Comparison of ENCODE assay signal across 27 cellular contexts in genomic region chr5:92805446-92805845, GRCh38.
"Had no signal": no experiment of that assay in that cellular context is flagged by ENCODE, and none has a peak within 500 bp of the region (broad histone marks: within the 10 kb centered on the region; RNA-seq: fewer than 3 reads in every experiment).

No MANE protein-coding gene starts in this region.

- H3K9me3 ChIP-seq: colonic mucosa, esophagus squamous epithelium, gastrocnemius medialis, heart right ventricle, left lung, lower lobe of right lung, mucosa of descending colon had no signal

- H3K4me3 ChIP-seq: colonic mucosa, esophagus squamous epithelium, gastrocnemius medialis, heart right ventricle, left lung, lower lobe of right lung, mucosa of descending colon had no signal

- H3K36me3 ChIP-seq: colonic mucosa, esophagus squamous epithelium, gastrocnemius medialis, heart right ventricle, left lung, lower lobe of right lung had no signal

- DNase-seq: colonic mucosa; cortex of kidney; effector CD8-positive, alpha-beta T cell; effector memory CD8-positive, alpha-beta T cell; erythroblast; esophagus squamous epithelium; foreskin fibroblast; foreskin melanocyte; gastrocnemius medialis; glutamatergic neuron; head of caudate nucleus; heart right ventricle; hippocampal formation; left cardiac atrium; left lung; left ventricle myocardium superior; lower lobe of right lung; mesenchymal stem cell; mucosa of descending colon; naive B cell; natural killer cell had no signal

- H3K27ac Mint-ChIP-seq: dendritic cell treated with granulocyte-macrophage colony-stimulating factor and Interleukin-4, amounts not matched to agents 40 ng/mL and 50 ng/mL, for 4 days; effector memory CD8-positive, alpha-beta T cell; mesothelial cell of epicardium; naive B cell; natural killer cell had no signal

- H3K4me1 Mint-ChIP-seq: naive B cell, natural killer cell had no signal

- H3K36me3 Mint-ChIP-seq: mesothelial cell of epicardium, naive B cell, natural killer cell had no signal

- H3K27me3 Mint-ChIP-seq: dendritic cell treated with granulocyte-macrophage colony-stimulating factor and Interleukin-4, amounts not matched to agents 40 ng/mL and 50 ng/mL, for 4 days; effector memory CD8-positive, alpha-beta T cell; naive B cell had no signal

- ATAC-seq: effector memory CD8-positive, alpha-beta T cell; esophagus mucosa; gastrocnemius medialis; heart right ventricle; left cardiac atrium; left lung; left ventricle myocardium superior; lower lobe of right lung; mucosa of descending colon; natural killer cell had no signal

- H3K4me3 Mint-ChIP-seq: dendritic cell treated with granulocyte-macrophage colony-stimulating factor and Interleukin-4, amounts not matched to agents 40 ng/mL and 50 ng/mL, for 4 days; effector memory CD8-positive, alpha-beta T cell; mesothelial cell of epicardium; naive B cell; natural killer cell had no signal

- H3K27ac ChIP-seq: colonic mucosa, epithelial cell of prostate, esophagus squamous epithelium, gastrocnemius medialis, heart right ventricle, left lung, lower lobe of right lung had no signal

- H3K27me3 ChIP-seq: colonic mucosa, esophagus squamous epithelium, gastrocnemius medialis, left lung had no signal

- FAIRE-seq: islet of Langerhans, keratinocyte had no signal

- H3K4me1 ChIP-seq: colonic mucosa, heart right ventricle, left lung, lower lobe of right lung had no signal

- H3K9me3 Mint-ChIP-seq: dendritic cell treated with granulocyte-macrophage colony-stimulating factor and Interleukin-4, amounts not matched to agents 40 ng/mL and 50 ng/mL, for 4 days; mesothelial cell of epicardium had no signal
